In genomic region chr1:45913183-45913924, GRCh38 we compare ENCODE assay signal across 8 cellular contexts.
A peak's percentile ranks its signal among the peaks of the same experiment; 100 is the strongest.
DNase-seq lines count a peak whose midpoint lies in the region; ATAC-seq and TF ChIP-seq lines count a peak whose summit lies in the region.

No MANE protein-coding gene starts in this region.

- H3K4me3 ChIP-seq in Peyer's patch (peak overlapping the region in 2 of 4 donors; percentile 26 to 29), psoas muscle (peak overlapping the region; percentile 75)

- 25 to 33% (median 29%) methylated on average over 9 of the region's 9 CpGs for WGBS in psoas muscle, 3 donors

- DNase-seq in GM04503 (ENCODE audit: low read depth) (peak; percentile 96), Peyer's patch (peak in 2 of 3 donors; percentile 62 to 79), foreskin melanocyte (peak; percentile 73), psoas muscle (peak; percentile 57 to 83), NCI-H82 treated with DMSO at 0.1 percent for 48 hours (lab: John Stamatoyannopoulos, UW; ENCODE audit: unreplicated experiment) (no peak)

- intact Hi-C loops in psoas muscle (cut with DNase I) = loop anchor here in 1 of 2 donors (5.0 kb wide), 1 partner anchor 44 kb away; no protein-coding TSS in a partner anchor

- TF ChIP-seq CTCF in Peyer's patch (IDR thresholded peaks at IDR 0.05) (peak in 2 of 6 experiments; percentile 18 to 34), psoas muscle (IDR thresholded peaks at IDR 0.05) (no peak)

- peak; percentile 27 to 87 for TF ChIP-seq POLR2A in Peyer's patch (IDR thresholded peaks at IDR 0.05)

- ATAC-seq in psoas muscle = peak; percentile 88 to 92 (median 90)
- no peak for ATAC-seq in GM18498 (IDR thresholded peaks at IDR 0.05; ENCODE audit: unreplicated experiment)
- no peak for ATAC-seq in activated CD4-positive, CD25-positive, alpha-beta regulatory T cell treated with anti-CD3 and anti-CD28 coated beads, Interleukin-2, amount 50 U/mL, for 24 hours
- ATAC-seq in HG03175 (IDR thresholded peaks at IDR 0.05; ENCODE audit: unreplicated experiment) = no peak

- H3K36me3 ChIP-seq in Peyer's patch = no peaks in the 10 kb centered on the region
- H3K36me3 ChIP-seq in psoas muscle (ENCODE audit: insufficient read depth in 1 of 2, low read depth in 1 of 2) = peaks cover 0 to 15% of the 10 kb centered on the region in 2 donors

- H3K9me3 ChIP-seq in Peyer's patch = no peaks in the 10 kb centered on the region
- H3K9me3 ChIP-seq in psoas muscle = no peaks in the 10 kb centered on the region

- H3K4me1 ChIP-seq in Peyer's patch = peaks cover 0 to 17% (median 0%) of the 10 kb centered on the region in 4 donors
- peaks cover 49% of the 10 kb centered on the region for H3K4me1 ChIP-seq in psoas muscle

- H3K27ac ChIP-seq in Peyer's patch = peak overlapping the region in 3 of 4 donors; percentile 63 to 85 (median 85)
- peak overlapping the region; percentile 86 for H3K27ac ChIP-seq in psoas muscle

- H3K27me3 ChIP-seq in Peyer's patch = no peaks in the 10 kb centered on the region
- no peaks in the 10 kb centered on the region for H3K27me3 ChIP-seq in psoas muscle (ENCODE audit: insufficient read depth in 3 of 3, low read length in 2 of 3)

Comparison
In these comparisons a context has a peak if more than half of its experiments do, and no peak if none do; other contexts are left out.
1. ATAC-seq: peak in psoas muscle (4 of 4); none in GM18498 (single experiment), activated CD4-positive, CD25-positive, alpha-beta regulatory T cell treated with anti-CD3 and anti-CD28 coated beads, Interleukin-2, amount 50 U/mL, for 24 hours (0 of 2) and HG03175 (single experiment).